In the genomic region with DNA sequence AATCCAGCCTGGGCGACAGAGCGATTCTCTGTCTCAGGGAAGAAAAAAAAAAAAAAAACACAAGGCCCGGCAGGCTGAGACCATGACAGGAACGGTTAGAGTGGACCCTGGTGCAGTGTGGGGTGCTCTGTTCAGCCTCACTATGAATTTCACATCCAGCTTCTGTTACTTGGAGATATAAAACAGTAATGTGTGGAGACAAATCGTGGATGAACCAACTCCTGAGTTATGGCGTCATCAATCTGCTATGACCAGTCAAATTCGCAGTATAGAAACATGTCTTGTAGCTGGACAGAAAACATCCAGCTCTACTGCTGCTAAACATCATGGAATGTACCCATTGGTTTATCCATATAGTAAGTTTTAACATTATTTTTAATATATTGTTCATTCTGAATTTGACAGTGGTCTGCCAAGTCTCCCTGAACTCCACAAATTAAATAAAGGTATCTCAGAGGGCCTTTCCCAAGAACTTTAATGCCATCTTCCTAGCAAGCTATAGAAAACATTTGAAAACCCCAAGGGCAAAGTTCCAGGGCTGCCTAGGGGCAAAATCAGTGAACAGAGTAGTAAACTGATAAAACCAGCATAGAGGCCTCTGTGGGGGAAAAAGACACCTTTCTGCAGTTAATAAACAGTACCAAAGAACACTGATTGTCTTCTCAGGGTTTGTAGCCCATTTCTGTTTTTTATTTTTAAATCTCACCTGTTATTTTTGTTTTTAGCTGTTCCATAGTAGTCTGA, we compare ENCODE assay signal across 20 cellular contexts.
"Had no signal": no experiment of that assay in that cellular context is flagged by ENCODE, and none has a peak within 500 bp of the region (broad histone marks: within the 10 kb centered on the region; RNA-seq: fewer than 3 reads in every experiment).

No MANE protein-coding gene starts in this region.

- H3K27ac ChIP-seq: ascending aorta, gastrocnemius medialis, suprapubic skin had no signal

- H3K4me3 ChIP-seq: ascending aorta, gastrocnemius medialis, heart left ventricle, suprapubic skin had no signal

- H3K36me3 ChIP-seq: ascending aorta, gastrocnemius medialis, heart left ventricle, suprapubic skin had no signal

- DNase-seq: activated CD4-positive, alpha-beta memory T cell treated with anti-CD3 and anti-CD28 coated beads for 36 hours; activated CD4-positive, alpha-beta T cell treated with anti-CD3 and anti-CD28 coated beads for 36 hours; activated naive CD4-positive, alpha-beta T cell treated with anti-CD3 and anti-CD28 coated beads, Interleukin-2, amount 50 U/mL, for 16 hours; activated T-cell treated with anti-CD3 and anti-CD28 coated beads for 4 hours; effector CD8-positive, alpha-beta T cell; gastrocnemius medialis; heart left ventricle; kidney glomerular epithelial cell; mesenchymal stem cell; nephron progenitor cell; nucleus accumbens; stimulated activated CD8-positive, alpha-beta memory T cell treated with anti-CD3 and anti-CD28 coated beads, Interleukin-4, amount 100 ng/mL, for 48 hours; T-helper 2 cell had no signal

- H3K9me3 Mint-ChIP-seq: activated CD4-positive, alpha-beta memory T cell treated with anti-CD3 and anti-CD28 coated beads for 36 hours; activated T-helper 2 cell treated with anti-CD3 and anti-CD28 coated beads, Interferon-gamma antibody, Interleukin-2, Interleukin-4, amounts not matched to agents 10 μg/mL and 5 μg/mL and 100 μg/mL, durations not matched to agents 14 hours and 24 hours and 36 hours; dendritic cell treated with granulocyte-macrophage colony-stimulating factor and Interleukin-4, amounts not matched to agents 40 ng/mL and 50 ng/mL, for 4 days; nephron progenitor cell; stimulated activated naive CD8-positive, alpha-beta T cell treated with anti-CD3 and anti-CD28 coated beads, Interleukin-15, Interleukin-2, amounts not matched to agents 100 ng/mL and 50 ng/mL, for 24 hours; type B pancreatic cell had no signal

- H3K9me3 ChIP-seq: ascending aorta, gastrocnemius medialis, heart left ventricle, suprapubic skin had no signal

- H3K27me3 ChIP-seq: ascending aorta, gastrocnemius medialis, heart left ventricle, suprapubic skin had no signal

- H3K27ac Mint-ChIP-seq: activated CD4-positive, alpha-beta memory T cell treated with anti-CD3 and anti-CD28 coated beads for 36 hours; activated CD4-positive, alpha-beta T cell treated with anti-CD3 and anti-CD28 coated beads for 36 hours; activated T-helper 2 cell treated with anti-CD3 and anti-CD28 coated beads, Interferon-gamma antibody, Interleukin-2, Interleukin-4, amounts not matched to agents 10 μg/mL and 5 μg/mL and 100 μg/mL, durations not matched to agents 14 hours and 24 hours and 36 hours; dendritic cell treated with granulocyte-macrophage colony-stimulating factor and Interleukin-4, amounts not matched to agents 40 ng/mL and 50 ng/mL, for 4 days; nephron progenitor cell; stimulated activated naive CD8-positive, alpha-beta T cell treated with anti-CD3 and anti-CD28 coated beads, Interleukin-15, Interleukin-2, amounts not matched to agents 100 ng/mL and 50 ng/mL, for 24 hours had no signal

- H3K27me3 Mint-ChIP-seq: activated CD4-positive, alpha-beta memory T cell treated with anti-CD3 and anti-CD28 coated beads for 36 hours; activated CD4-positive, alpha-beta T cell treated with anti-CD3 and anti-CD28 coated beads for 36 hours; dendritic cell treated with granulocyte-macrophage colony-stimulating factor and Interleukin-4, amounts not matched to agents 40 ng/mL and 50 ng/mL, for 4 days; stimulated activated naive CD8-positive, alpha-beta T cell treated with anti-CD3 and anti-CD28 coated beads, Interleukin-15, Interleukin-2, amounts not matched to agents 100 ng/mL and 50 ng/mL, for 24 hours; type B pancreatic cell had no signal

- H3K36me3 Mint-ChIP-seq: activated CD4-positive, alpha-beta memory T cell treated with anti-CD3 and anti-CD28 coated beads for 36 hours had no signal

- ATAC-seq: activated CD4-positive, alpha-beta T cell treated with anti-CD3 and anti-CD28 coated beads for 36 hours; esophagus mucosa; gastrocnemius medialis; heart left ventricle had no signal

- H3K4me3 Mint-ChIP-seq: activated CD4-positive, alpha-beta memory T cell treated with anti-CD3 and anti-CD28 coated beads for 36 hours; activated CD4-positive, alpha-beta T cell treated with anti-CD3 and anti-CD28 coated beads for 36 hours; dendritic cell treated with granulocyte-macrophage colony-stimulating factor and Interleukin-4, amounts not matched to agents 40 ng/mL and 50 ng/mL, for 4 days; nephron progenitor cell; stimulated activated naive CD8-positive, alpha-beta T cell treated with anti-CD3 and anti-CD28 coated beads, Interleukin-15, Interleukin-2, amounts not matched to agents 100 ng/mL and 50 ng/mL, for 24 hours had no signal
